Comparison of ENCODE assay signal across 30 cellular contexts in genomic region chr7:140235114-140235513, GRCh38.
"Had no signal": no experiment of that assay in that cellular context is flagged by ENCODE, and none has a peak within 500 bp of the region (broad histone marks: within the 10 kb centered on the region; RNA-seq: fewer than 3 reads in every experiment).

No MANE protein-coding gene starts in this region.

- H3K27ac Mint-ChIP-seq: activated CD4-positive, alpha-beta memory T cell treated with anti-CD3 and anti-CD28 coated beads, Interleukin-2, amount 10 ng/mL, durations not matched to agents 7 days and 5 days; activated CD8-positive, alpha-beta memory T cell treated with anti-CD3 and anti-CD28 coated beads, Interleukin-2, amount 10 ng/mL, durations not matched to agents 7 days and 5 days; activated naive CD8-positive, alpha-beta T cell treated with anti-CD3 and anti-CD28 coated beads for 36 hours had no signal

- H3K9me3 ChIP-seq: MG63 had no signal

- DNase-seq: activated CD4-positive, alpha-beta memory T cell treated with anti-CD3 and anti-CD28 coated beads, Interleukin-2, amount 10 ng/mL, durations not matched to agents 7 days and 5 days; activated CD8-positive, alpha-beta memory T cell treated with anti-CD3 and anti-CD28 coated beads for 24 hours; activated CD8-positive, alpha-beta memory T cell treated with anti-CD3 and anti-CD28 coated beads, Interleukin-2, amount 10 ng/mL, durations not matched to agents 7 days and 5 days; activated CD8-positive, alpha-beta memory T cell treated with anti-CD3 and anti-CD28 coated beads, Interleukin-2, amount 50 U/mL, for 48 hours; activated effector memory CD4-positive, alpha-beta T cell treated with anti-CD3 and anti-CD28 coated beads, Interleukin-2, amount 50 U/mL, for 16 hours; activated naive CD4-positive, alpha-beta T cell; activated naive CD4-positive, alpha-beta T cell treated with anti-CD3 and anti-CD28 coated beads, Interleukin-2, amount 50 U/mL, for 16 hours; activated naive CD8-positive, alpha-beta T cell treated with anti-CD3 and anti-CD28 coated beads for 36 hours; activated T-cell treated with anti-CD3 and anti-CD28 coated beads, Interleukin-2, amount 50 U/mL, for 48 hours; amniotic stem cell; aorta; brain microvascular endothelial cell; central memory CD4-positive, alpha-beta T cell; Kasumi-1; KG1; MG63; NCI-H1048; NCI-H1105 treated with DMSO at 0.1 percent for 48 hours; NCI-H1436 treated with DMSO at 0.1 percent for 48 hours; NCI-H1694 treated with DMSO at 0.1 percent for 48 hours; NCI-H2029; NCI-H345; NCI-H524 treated with DMSO at 0.1 percent for 48 hours; NCI-H748 treated with DMSO at 0.1 percent for 48 hours; PC-9; Right ventricle myocardium superior; SW 1271; T-helper 1 cell; T-helper 2 cell; T-helper 9 cell had no signal

- H3K4me3 Mint-ChIP-seq: activated CD4-positive, alpha-beta memory T cell treated with anti-CD3 and anti-CD28 coated beads, Interleukin-2, amount 10 ng/mL, durations not matched to agents 7 days and 5 days; activated CD8-positive, alpha-beta memory T cell treated with anti-CD3 and anti-CD28 coated beads, Interleukin-2, amount 10 ng/mL, durations not matched to agents 7 days and 5 days; activated naive CD8-positive, alpha-beta T cell treated with anti-CD3 and anti-CD28 coated beads for 36 hours had no signal

- H3K36me3 Mint-ChIP-seq: activated CD8-positive, alpha-beta memory T cell treated with anti-CD3 and anti-CD28 coated beads, Interleukin-2, amount 10 ng/mL, durations not matched to agents 7 days and 5 days had no signal

- H3K4me3 ChIP-seq: MG63, PC-9 had no signal

- H3K27ac ChIP-seq: brain microvascular endothelial cell, PC-9 had no signal

- H3K9me3 Mint-ChIP-seq: activated CD4-positive, alpha-beta memory T cell treated with anti-CD3 and anti-CD28 coated beads, Interleukin-2, amount 10 ng/mL, durations not matched to agents 7 days and 5 days; activated naive CD8-positive, alpha-beta T cell treated with anti-CD3 and anti-CD28 coated beads for 36 hours had no signal

- ATAC-seq: activated CD8-positive, alpha-beta memory T cell treated with anti-CD3 and anti-CD28 coated beads, Interleukin-2, amount 10 ng/mL, durations not matched to agents 7 days and 5 days had no signal

- H3K27me3 Mint-ChIP-seq: activated CD4-positive, alpha-beta memory T cell treated with anti-CD3 and anti-CD28 coated beads, Interleukin-2, amount 10 ng/mL, durations not matched to agents 7 days and 5 days; activated CD8-positive, alpha-beta memory T cell treated with anti-CD3 and anti-CD28 coated beads, Interleukin-2, amount 10 ng/mL, durations not matched to agents 7 days and 5 days; activated naive CD8-positive, alpha-beta T cell treated with anti-CD3 and anti-CD28 coated beads for 36 hours had no signal

- H3K36me3 ChIP-seq: brain microvascular endothelial cell, MG63 had no signal

- H3K27me3 ChIP-seq: MG63 had no signal
